ENCODE assay signal across 12 cellular contexts in the genomic region with DNA sequence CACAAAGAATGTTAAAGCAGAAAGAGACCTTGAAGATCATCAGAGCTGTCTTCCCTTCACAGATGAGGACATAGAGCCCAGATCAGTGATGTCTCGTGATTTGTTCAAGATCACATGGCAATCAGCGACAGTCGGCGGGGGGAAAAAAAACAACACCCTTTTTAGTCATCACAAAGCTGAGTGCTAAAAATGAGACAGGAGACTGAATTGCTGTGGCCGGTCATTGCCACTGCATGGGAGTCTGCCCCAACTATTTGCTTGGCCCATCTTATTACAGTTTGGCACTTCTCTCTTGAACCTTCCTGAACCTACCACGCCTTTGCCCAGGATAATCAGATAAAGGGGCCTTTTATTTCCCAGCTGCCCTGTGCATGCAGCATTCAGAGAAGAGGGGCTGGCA. TPM values are rescaled to one million over a fixed set of nuclear protein-coding genes. Genes with fewer than 3 reads are reported as not detected.
A peak's percentile ranks its signal among the peaks of the same experiment; 100 is the strongest.
DNase-seq lines count a peak whose midpoint lies in the region; ATAC-seq and TF ChIP-seq lines count a peak whose summit lies in the region.
"Had no signal": no experiment of that assay in that cellular context is flagged by ENCODE, and none has a peak within 500 bp of the region (broad histone marks: within the 10 kb centered on the region; RNA-seq: fewer than 3 reads in every experiment).

No MANE protein-coding gene starts in this region.

- H3K36me3 ChIP-seq in SU-DHL-6 (ENCODE audit: low read length) (no peaks in the 10 kb centered on the region), neural progenitor cell (no peaks in the 10 kb centered on the region), aorta (ENCODE audit: control insufficient read depth in 1 of 2, insufficient read depth in 2 of 2, low read length in 1 of 2) (no peaks in the 10 kb centered on the region)
- H3K36me3 ChIP-seq: lower lobe of right lung, upper lobe of left lung had no signal

- H3K4me2 ChIP-seq in SU-DHL-6 (ENCODE audit: low read depth, low read length, poor library complexity, severe bottlenecking) (peak overlapping the region; percentile 27), neural progenitor cell (peak overlapping the region; percentile 55)

- H3K4me3 ChIP-seq in SU-DHL-6 (ENCODE audit: insufficient read depth, low read length, poor library complexity, severe bottlenecking) (no peak overlapping the region), neural progenitor cell (no peak overlapping the region), aorta (ENCODE audit: low read length in 2 of 2) (no peak overlapping the region)
- H3K4me3 ChIP-seq: lower lobe of right lung, upper lobe of left lung had no signal

- H3K9me2 ChIP-seq in SU-DHL-6 (replicated peaks; ENCODE audit: insufficient read depth, low read length) = no peaks in the 10 kb centered on the region

- H3K27me3 ChIP-seq in SU-DHL-6 (ENCODE audit: low read length) (no peaks in the 10 kb centered on the region), neural progenitor cell (no peaks in the 10 kb centered on the region), aorta (ENCODE audit: control insufficient read depth in 1 of 2, insufficient read depth in 2 of 2, low read length in 1 of 2) (no peaks in the 10 kb centered on the region)
- H3K27me3 ChIP-seq: upper lobe of left lung had no signal

- intact Hi-C loops in aorta (cut with DNase I) = no loop called here

- H4K20me1 ChIP-seq in SU-DHL-6 (ENCODE audit: low read depth, low read length) (no peaks in the 10 kb centered on the region), neural progenitor cell (ENCODE audit: low read depth) (peaks cover 20% of the 10 kb centered on the region)

- no peak overlapping the region for H3K4me3 Mint-ChIP-seq in neural progenitor cell
- H3K4me3 Mint-ChIP-seq: activated naive CD8-positive, alpha-beta T cell treated with anti-CD3 and anti-CD28 coated beads, Interleukin-2, amount 10 ng/mL, durations not matched to agents 7 days and 5 days had no signal

- peaks cover 11% of the 10 kb centered on the region for H3K36me3 Mint-ChIP-seq in neural progenitor cell

- no peaks in the 10 kb centered on the region for H3K9me3 ChIP-seq in SU-DHL-6 (ENCODE audit: insufficient read depth, low read length)
- H3K9me3 ChIP-seq in neural progenitor cell (ENCODE audit: low read depth) = no peaks in the 10 kb centered on the region
- H3K9me3 ChIP-seq in aorta (ENCODE audit: control insufficient read depth, low read length) = no peaks in the 10 kb centered on the region
- H3K9me3 ChIP-seq: lower lobe of right lung, upper lobe of left lung had no signal

- H2AFZ ChIP-seq in SU-DHL-6 (ENCODE audit: low read depth, low read length, severe bottlenecking) (no peak overlapping the region), neural progenitor cell (replicated peaks) (no peak overlapping the region)

- H3K79me2 ChIP-seq in SU-DHL-6 (ENCODE audit: insufficient read depth, low read length) (no peaks in the 10 kb centered on the region), neural progenitor cell (ENCODE audit: low read depth) (peaks cover 11% of the 10 kb centered on the region)

- no peaks in the 10 kb centered on the region for H3K27me3 Mint-ChIP-seq in neural progenitor cell (ENCODE audit: insufficient read depth, low read depth)

- no peaks in the 10 kb centered on the region for H3K9me3 Mint-ChIP-seq in neural progenitor cell

- H3K27ac ChIP-seq in SU-DHL-6 (ENCODE audit: low read depth, low read length) (peak overlapping the region; percentile 59), neural progenitor cell (no peak overlapping the region), aorta (ENCODE audit: low read depth in 1 of 2, low read length in 2 of 2) (no peak overlapping the region)
- H3K27ac ChIP-seq: lower lobe of right lung had no signal

- peak overlapping the region; percentile 15; the same call in 1 of the 2 replicates for H3K9ac ChIP-seq in SU-DHL-6 (ENCODE audit: low read length)
- H3K9ac ChIP-seq in neural progenitor cell = no peak overlapping the region

- H3K4me1 ChIP-seq in neural progenitor cell (peaks cover 52% of the 10 kb centered on the region), aorta (ENCODE audit: control insufficient read depth in 1 of 2, insufficient read depth in 2 of 2, low read length in 2 of 2) (peaks cover 4 to 6% of the 10 kb centered on the region in 2 donors)

- peaks cover 71% of the 10 kb centered on the region for H3K4me1 Mint-ChIP-seq in neural progenitor cell

- TF ChIP-seq CTCF in SU-DHL-6 (IDR thresholded peaks at IDR 0.05; ENCODE audit: insufficient read depth, low read length, poor library complexity, severe bottlenecking) (no peak), neural progenitor cell (IDR thresholded peaks at IDR 0.05) (no peak)

- peak overlapping the region; percentile 6 for H3K27ac Mint-ChIP-seq in neural progenitor cell

- peak; percentile 50 for DNase-seq in activated CD4-positive, alpha-beta T cell treated with anti-CD3 and anti-CD28 coated beads for 48 hours
- DNase-seq in activated CD4-positive, alpha-beta T cell treated with anti-CD3 and anti-CD28 coated beads for 4 hours = no peak
- DNase-seq in neural progenitor cell (ENCODE audit: low spot score) = no peak
- DNase-seq in NCI-H1436 (lab: John Stamatoyannopoulos, UW) = no peak
- no peak for DNase-seq in aorta
- DNase-seq: activated naive CD8-positive, alpha-beta T cell treated with anti-CD3 and anti-CD28 coated beads, Interleukin-2, amount 10 ng/mL, durations not matched to agents 7 days and 5 days; lower lobe of right lung; upper lobe of left lung had no signal

- WGBS in aorta, 2 donors = 85 to 87% methylated on average over 6 of the region's 6 CpGs

- ATAC-seq in GM21526 (IDR thresholded peaks at IDR 0.05; ENCODE audit: low FRiP score, unreplicated experiment) = peak; percentile 24
- ATAC-seq in GM21367 (IDR thresholded peaks at IDR 0.05; ENCODE audit: unreplicated experiment) = no peak
- ATAC-seq in aorta (ENCODE audit: low FRiP score) = no peak
- ATAC-seq: lower lobe of right lung, Right ventricle myocardium inferior had no signal

- peaks cover 15% of the 10 kb centered on the region; the same call in 1 of the 2 replicates for H3F3A ChIP-seq in SU-DHL-6 (ENCODE audit: insufficient read depth)
- H3F3A ChIP-seq in neural progenitor cell (ENCODE audit: low read depth) = no peaks in the 10 kb centered on the region

RNA-seq across cellular contexts. Expression of a gene that starts 42.7 kb away (rescaled TPM):
- total RNA-seq in neural progenitor cell (ENCODE audit: low replicate concordance) = 12.0 and 14.4 TPM in 2 replicates
- 10 to 100 TPM; 42.4 to 85.0 TPM for total RNA-seq in aorta
- 1 to 10 TPM; 1.3 to 5.8 TPM for polyA plus RNA-seq in aorta
